Comparison of ENCODE assay signal across 25 cellular contexts in genomic region chr15:39947401-39948197, GRCh38. TPM values are rescaled to one million over a fixed set of nuclear protein-coding genes. Genes with fewer than 3 reads are reported as not detected.
DNase-seq lines count a peak whose midpoint lies in the region; ATAC-seq, FAIRE-seq and TF ChIP-seq lines count a peak whose summit lies in the region.
"Had no signal": no experiment of that assay in that cellular context is flagged by ENCODE, and none has a peak within 500 bp of the region (broad histone marks: within the 10 kb centered on the region; RNA-seq: fewer than 3 reads in every experiment).

No MANE protein-coding gene starts in this region.

- H3K27me3 Mint-ChIP-seq in H9 (ENCODE audit: low read depth) = no peaks in the 10 kb centered on the region
- no peaks in the 10 kb centered on the region for H3K27me3 Mint-ChIP-seq in activated T-helper 17 cell treated with anti-CD3 and anti-CD28 coated beads, Interleukin-2, amount 50 U/mL, for 72 hours
- no peaks in the 10 kb centered on the region for H3K27me3 Mint-ChIP-seq in nephron progenitor cell (ENCODE audit: low read depth, poor library complexity)
- H3K27me3 Mint-ChIP-seq: activated naive CD8-positive, alpha-beta T cell treated with anti-CD3 and anti-CD28 coated beads, Interleukin-2, amount 50 U/mL, for 24 hours; IgD-negative memory B cell; memory B cell; naive B cell; stimulated activated naive CD8-positive, alpha-beta T cell treated with anti-CD3 and anti-CD28 coated beads, Interleukin-15, Interleukin-2, amounts not matched to agents 100 ng/mL and 50 ng/mL, for 24 hours had no signal

- ATAC-seq in DND-41 (ENCODE audit: insufficient read depth, low read depth) (0 out of 3 replicates have a peak, but pooled peaks have one; percentile 39), right cardiac atrium (no peak), GM19467 (IDR thresholded peaks at IDR 0.05; ENCODE audit: unreplicated experiment) (no peak)
- ATAC-seq in activated T-helper 17 cell treated with anti-CD3 and anti-CD28 coated beads, Interleukin-2, amount 50 U/mL, for 72 hours (replicated peaks) = peak; percentile 23
- ATAC-seq: activated naive CD8-positive, alpha-beta T cell treated with anti-CD3 and anti-CD28 coated beads, Interleukin-2, amount 50 U/mL, for 24 hours; body of pancreas; left cardiac atrium; pancreas had no signal

- H3K9ac ChIP-seq in DND-41 (ENCODE audit: low read depth, low read length) (no peak overlapping the region), H9 (ENCODE audit: extremely low read depth, insufficient read length, low read length) (no peak overlapping the region)

- no peak overlapping the region for H3T11ph ChIP-seq in H9 (ENCODE audit: low read length)

- no peak overlapping the region for H2BK15ac ChIP-seq in H9 (ENCODE audit: low read depth, low read length)

- no peak overlapping the region for H3K4me3 Mint-ChIP-seq in H9
- no peak overlapping the region for H3K4me3 Mint-ChIP-seq in activated T-helper 17 cell treated with anti-CD3 and anti-CD28 coated beads, Interleukin-2, amount 50 U/mL, for 72 hours
- no peak overlapping the region for H3K4me3 Mint-ChIP-seq in nephron progenitor cell
- H3K4me3 Mint-ChIP-seq: activated naive CD8-positive, alpha-beta T cell treated with anti-CD3 and anti-CD28 coated beads, Interleukin-2, amount 50 U/mL, for 24 hours; IgD-negative memory B cell; memory B cell; naive B cell; stimulated activated naive CD8-positive, alpha-beta T cell treated with anti-CD3 and anti-CD28 coated beads, Interleukin-15, Interleukin-2, amounts not matched to agents 100 ng/mL and 50 ng/mL, for 24 hours had no signal

- H4K91ac ChIP-seq in H9 (ENCODE audit: insufficient read length, low read depth, low read length) = no peak overlapping the region

- H2AFZ ChIP-seq in DND-41 (ENCODE audit: low read depth, low read length) (no peak overlapping the region), H9 (ENCODE audit: low read length) (no peak overlapping the region)

- no peak overlapping the region for H4K5ac ChIP-seq in H9 (ENCODE audit: insufficient read length, low read depth, low read length)

- intact Hi-C loops in right cardiac atrium (cut with DNase I) = no loop called here

- peak overlapping the region; percentile 19 to 82 (median 80); a peak in 4 of 7 replicates for H3K27ac Mint-ChIP-seq in H9
- no peak overlapping the region for H3K27ac Mint-ChIP-seq in activated T-helper 17 cell treated with anti-CD3 and anti-CD28 coated beads, Interleukin-2, amount 50 U/mL, for 72 hours
- H3K27ac Mint-ChIP-seq in nephron progenitor cell = peak overlapping the region; percentile 44
- H3K27ac Mint-ChIP-seq: activated naive CD8-positive, alpha-beta T cell treated with anti-CD3 and anti-CD28 coated beads, Interleukin-2, amount 50 U/mL, for 24 hours; memory B cell; stimulated activated naive CD8-positive, alpha-beta T cell treated with anti-CD3 and anti-CD28 coated beads, Interleukin-15, Interleukin-2, amounts not matched to agents 100 ng/mL and 50 ng/mL, for 24 hours had no signal

- no peaks in the 10 kb centered on the region for H3K23me2 ChIP-seq in H9 (ENCODE audit: insufficient read length, low read depth, low read length, poor library complexity, severe bottlenecking)

- no peaks in the 10 kb centered on the region for H3K4me1 ChIP-seq in DND-41 (ENCODE audit: insufficient read depth, low read length)
- no peaks in the 10 kb centered on the region for H3K4me1 ChIP-seq in H9 (ENCODE audit: insufficient read depth, low read length)
- no peaks in the 10 kb centered on the region for H3K4me1 ChIP-seq in right cardiac atrium (ENCODE audit: control insufficient read depth, insufficient read depth, low read length)
- H3K4me1 ChIP-seq: body of pancreas, pancreas, right atrium auricular region, tibial nerve had no signal

- H3K23ac ChIP-seq in H9 (ENCODE audit: insufficient read length, low read depth, low read length) = no peak overlapping the region

- TF ChIP-seq CTCF in DND-41 (IDR thresholded peaks at IDR 0.05; ENCODE audit: borderline replicate concordance, extremely low read depth, low read length, poor library complexity, severe bottlenecking) (no peak), H9 (conservative IDR thresholded peaks at IDR 0.05) (no peak), nephron progenitor cell (IDR thresholded peaks at IDR 0.05) (no peak), D721Med (IDR thresholded peaks at IDR 0.05; ENCODE audit: insufficient read depth, missing control alignments) (no peak)

- H3K79me2 ChIP-seq in DND-41 (ENCODE audit: insufficient read depth, low read length) (no peaks in the 10 kb centered on the region), H9 (ENCODE audit: insufficient read depth, low read length) (no peaks in the 10 kb centered on the region; the same call in 1 of the 2 replicates)

- H3K36me3 ChIP-seq in DND-41 (ENCODE audit: insufficient read depth, low read length) = peaks cover 47% of the 10 kb centered on the region; the same call in 1 of the 2 replicates

- no peaks in the 10 kb centered on the region for H3K79me1 ChIP-seq in H9 (ENCODE audit: insufficient read depth, low read depth, low read length, poor library complexity, severe bottlenecking)

- H3K56ac ChIP-seq in H9 (ENCODE audit: insufficient read length, low read depth, low read length) = no peak overlapping the region

- no peak overlapping the region for H2AK5ac ChIP-seq in H9 (ENCODE audit: insufficient read length, low read length)

- H3K27ac ChIP-seq in DND-41 (ENCODE audit: low read length) (no peak overlapping the region), H9 (ENCODE audit: insufficient read length, low read depth, low read length) (no peak overlapping the region), right cardiac atrium (ENCODE audit: low read length) (no peak overlapping the region)
- H3K27ac ChIP-seq: body of pancreas, C4-2B, pancreas, right atrium auricular region, tibial nerve had no signal

- H2BK12ac ChIP-seq in H9 (ENCODE audit: insufficient read length, low read depth, low read length) = no peak overlapping the region

- DNase-seq in DND-41 = no peak
- no peak for DNase-seq in H9
- no peak for DNase-seq in nephron progenitor cell
- DNase-seq in effector CD8-positive, alpha-beta T cell (lab: John Stamatoyannopoulos, UW) = no peak
- DNase-seq in right cardiac atrium = no peak
- no peak for DNase-seq in D721Med (ENCODE audit: insufficient read length, low spot score)
- DNase-seq: activated naive CD8-positive, alpha-beta T cell treated with anti-CD3 and anti-CD28 coated beads, Interleukin-2, amount 50 U/mL, for 24 hours; body of pancreas; erythroblast; left cardiac atrium; naive B cell; NCI-H1105 treated with DMSO at 0.1 percent for 48 hours; NCI-H2029 treated with DMSO at 0.1 percent for 48 hours; pancreas; stimulated activated CD4-positive, alpha-beta T cell treated with anti-CD3 and anti-CD28 coated beads, Interleukin-12 subunit alpha, Interleukin-12 subunit beta, amount 100 ng/mL, for 4 hours; stimulated activated CD4-positive, alpha-beta T cell treated with anti-CD3 and anti-CD28 coated beads, Interleukin-4, amount 100 ng/mL, for 4 hours; T-helper 9 cell had no signal

- H3K18ac ChIP-seq in H9 (ENCODE audit: insufficient read length, low read depth, low read length) = no peak overlapping the region

- H2BK20ac ChIP-seq in H9 (ENCODE audit: low read depth, low read length, poor library complexity, severe bottlenecking) = no peak overlapping the region

- H3K4me3 ChIP-seq in DND-41 (ENCODE audit: low read depth in 1 of 2, low read length in 2 of 2) (no peak overlapping the region), right cardiac atrium (ENCODE audit: low read length) (no peak overlapping the region)
- H3K4me3 ChIP-seq: body of pancreas, pancreas, right atrium auricular region, tibial nerve had no signal

- H3K9me3 Mint-ChIP-seq in H9 = no peaks in the 10 kb centered on the region
- no peaks in the 10 kb centered on the region for H3K9me3 Mint-ChIP-seq in activated T-helper 17 cell treated with anti-CD3 and anti-CD28 coated beads, Interleukin-2, amount 50 U/mL, for 72 hours
- H3K9me3 Mint-ChIP-seq in nephron progenitor cell = peaks cover 14% of the 10 kb centered on the region
- H3K9me3 Mint-ChIP-seq: activated naive CD8-positive, alpha-beta T cell treated with anti-CD3 and anti-CD28 coated beads, Interleukin-2, amount 50 U/mL, for 24 hours; memory B cell; naive B cell; stimulated activated naive CD8-positive, alpha-beta T cell treated with anti-CD3 and anti-CD28 coated beads, Interleukin-15, Interleukin-2, amounts not matched to agents 100 ng/mL and 50 ng/mL, for 24 hours had no signal

- H3K27me3 ChIP-seq in DND-41 (ENCODE audit: insufficient read depth, low read length, poor library complexity) = no peaks in the 10 kb centered on the region
- H3K27me3 ChIP-seq in H9 (ENCODE audit: insufficient read depth, low read length) = no peaks in the 10 kb centered on the region
- no peaks in the 10 kb centered on the region for H3K27me3 ChIP-seq in right cardiac atrium (ENCODE audit: control insufficient read depth, insufficient read depth)
- H3K27me3 ChIP-seq: body of pancreas, pancreas, right atrium auricular region, tibial nerve had no signal

- no peak overlapping the region for H3K4ac ChIP-seq in H9 (ENCODE audit: low read depth, low read length)

- WGBS in H9 (ENCODE audit: extremely low coverage, insufficient read length, low lambda C conversion rate) = no CpG with 5 or more reads among the region's 1 CpG
- 96% methylated on average over 1 of the region's 1 CpG for WGBS in right cardiac atrium

- H2BK120ac ChIP-seq in H9 (ENCODE audit: low read depth, low read length, poor library complexity, severe bottlenecking) = no peak overlapping the region

- H2BK5ac ChIP-seq in H9 (ENCODE audit: insufficient read length, low read length) = no peak overlapping the region

- no peak for FAIRE-seq in D721Med (lab: Jason Lieb, UNC)
- FAIRE-seq: pancreas had no signal

- H4K8ac ChIP-seq in H9 (replicated peaks; ENCODE audit: insufficient read length, low read depth, low read length) = no peak overlapping the region

- H4K20me1 ChIP-seq in DND-41 (ENCODE audit: insufficient read depth, low read length) (no peaks in the 10 kb centered on the region), H9 (ENCODE audit: control insufficient read depth, insufficient read depth, insufficient read length) (no peaks in the 10 kb centered on the region)

- no peak overlapping the region for H3K14ac ChIP-seq in H9 (ENCODE audit: insufficient read depth, low read length)

- no peaks in the 10 kb centered on the region for H3K9me3 ChIP-seq in DND-41 (ENCODE audit: insufficient read depth, low read length, severe bottlenecking)
- H3K9me3 ChIP-seq in H9 (ENCODE audit: control insufficient read depth, low read depth, low read length) = no peaks in the 10 kb centered on the region
- H3K9me3 ChIP-seq in right cardiac atrium (ENCODE audit: control insufficient read depth, low read length) = no peaks in the 10 kb centered on the region
- H3K9me3 ChIP-seq: body of pancreas, pancreas, right atrium auricular region, tibial nerve had no signal

- H3K36me3 Mint-ChIP-seq in H9 (ENCODE audit: insufficient read depth in 1 of 3, low read depth in 3 of 3) = peaks cover 39 to 76% (median 68%) of the 10 kb centered on the region in 3 experiments
- peaks cover 77% of the 10 kb centered on the region for H3K36me3 Mint-ChIP-seq in activated T-helper 17 cell treated with anti-CD3 and anti-CD28 coated beads, Interleukin-2, amount 50 U/mL, for 72 hours (ENCODE audit: low read depth)
- H3K36me3 Mint-ChIP-seq in nephron progenitor cell (ENCODE audit: low read depth) = peaks cover 64% of the 10 kb centered on the region

- H3K4me1 Mint-ChIP-seq in H9 = peaks cover 4 to 6% of the 10 kb centered on the region in 2 experiments
- H3K4me1 Mint-ChIP-seq in activated T-helper 17 cell treated with anti-CD3 and anti-CD28 coated beads, Interleukin-2, amount 50 U/mL, for 72 hours = no peaks in the 10 kb centered on the region
- peaks cover 5% of the 10 kb centered on the region for H3K4me1 Mint-ChIP-seq in nephron progenitor cell
- H3K4me1 Mint-ChIP-seq: activated naive CD8-positive, alpha-beta T cell treated with anti-CD3 and anti-CD28 coated beads, Interleukin-2, amount 50 U/mL, for 24 hours; IgD-negative memory B cell; memory B cell; naive B cell had no signal

- H3K4me2 ChIP-seq in DND-41 (ENCODE audit: insufficient read depth, low read length) = no peak overlapping the region
- no peak overlapping the region for H3K4me2 ChIP-seq in H9 (ENCODE audit: insufficient read depth, insufficient read length, low read length)

RNA-seq across cellular contexts. Expression of gene EIF2AK4, which starts 13.7 kb away (rescaled TPM):
- total RNA-seq in H9 (2021) (92.5 and 94.7 TPM in 2 replicates), right cardiac atrium (10 to 100 TPM; 22.3 to 28.3 (median 25.1) TPM)
- total RNA-seq in activated T-helper 17 cell treated with anti-CD3 and anti-CD28 coated beads, Interleukin-2, amount 50 U/mL, for 72 hours = 10 to 100 TPM; 25.9 to 34.1 TPM
- polyA plus RNA-seq in right cardiac atrium = 35.4 TPM

RNA-seq across cellular contexts. Expression of gene GPR176, which starts 27.5 kb away (rescaled TPM):
- total RNA-seq in H9 (2021) = 132 TPM in 2 replicates
- total RNA-seq in activated T-helper 17 cell treated with anti-CD3 and anti-CD28 coated beads, Interleukin-2, amount 50 U/mL, for 72 hours = under 1 TPM; 0.09 to 0.24 TPM
- 1 to 10 TPM; 1.4 to 3.9 (median 1.8) TPM for total RNA-seq in right cardiac atrium
- polyA plus RNA-seq in right cardiac atrium = 1.8 TPM

Comparison
In these comparisons a context has a peak if more than half of its experiments do, and no peak if none do; other contexts are left out.
1. ATAC-seq: peak in DND-41 (single experiment) and activated T-helper 17 cell treated with anti-CD3 and anti-CD28 coated beads, Interleukin-2, amount 50 U/mL, for 72 hours (single experiment); none in right cardiac atrium (0 of 2) and GM19467 (single experiment).
2. RNA of gene GPR176, which starts 27.5 kb away (total RNA-seq): 132 TPM in H9; 1.4 to 3.9 TPM in right cardiac atrium and 0.09 to 0.24 TPM in activated T-helper 17 cell treated with anti-CD3 and anti-CD28 coated beads, Interleukin-2, amount 50 U/mL, for 72 hours; every median in the first group is over 10 times any median in the second.